In the genomic region with DNA sequence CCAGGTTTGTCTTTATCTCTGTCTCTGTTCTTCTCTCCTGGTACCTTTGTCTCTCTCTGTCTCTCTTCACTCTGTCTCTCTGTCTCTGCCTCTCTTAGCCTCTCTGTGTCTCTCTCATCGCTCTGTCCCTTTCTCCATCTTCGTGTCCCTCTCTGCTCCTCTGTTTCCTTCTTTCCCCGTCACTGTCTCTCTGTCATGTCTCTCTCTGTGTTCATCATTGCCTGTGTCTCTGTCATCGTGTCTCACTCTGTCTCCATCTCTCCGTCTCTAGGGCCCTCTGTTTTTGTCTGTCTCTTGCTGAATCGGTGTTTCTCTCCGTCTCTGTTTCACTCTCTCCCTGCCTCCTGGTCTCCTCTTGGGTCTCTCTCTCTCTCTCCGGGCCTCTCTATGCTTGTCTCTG, we compare ENCODE assay signal across 13 cellular contexts. TPM values are rescaled to one million over a fixed set of nuclear protein-coding genes. Genes with fewer than 3 reads are reported as not detected.
DNase-seq lines count a peak whose midpoint lies in the region; ATAC-seq, FAIRE-seq and TF ChIP-seq lines count a peak whose summit lies in the region.
"Had no signal": no experiment of that assay in that cellular context is flagged by ENCODE, and none has a peak within 500 bp of the region (broad histone marks: within the 10 kb centered on the region; RNA-seq: fewer than 3 reads in every experiment).

No MANE protein-coding gene starts in this region.

- no peaks in the 10 kb centered on the region for H3K9me3 ChIP-seq in A549
- H3K9me3 ChIP-seq in DND-41 (ENCODE audit: insufficient read depth, low read length, severe bottlenecking) = no peaks in the 10 kb centered on the region
- H3K9me3 ChIP-seq in T-helper 17 cell (ENCODE audit: control insufficient read depth, low read length, poor library complexity, severe bottlenecking) = no peaks in the 10 kb centered on the region
- H3K9me3 ChIP-seq: adrenal gland had no signal

- peaks cover 0 to 3% (median 0%) of the 10 kb centered on the region in 6 donors for H3K9me3 Mint-ChIP-seq in immature natural killer cell

- WGBS in A549 (ENCODE audit: missing lambda C conversion rate) = 91% methylated on average over 8 of the region's 8 CpGs

- TF ChIP-seq CTCF in A549 (IDR thresholded peaks at IDR 0.05) = no peak
- no peak for TF ChIP-seq CTCF in DND-41 (IDR thresholded peaks at IDR 0.05; ENCODE audit: borderline replicate concordance, extremely low read depth, low read length, poor library complexity, severe bottlenecking)

- no peak for FAIRE-seq in A549 (lab: Jason Lieb, UNC)

- H3K4me2 ChIP-seq in A549 (peak overlapping the region; percentile 79), DND-41 (ENCODE audit: insufficient read depth, low read length) (peak overlapping the region; percentile 65)
- H3K4me2 ChIP-seq: KMS-11 had no signal

- TF ChIP-seq RAD21 in A549 (conservative IDR thresholded peaks at IDR 0.05 in 1 of 2, IDR thresholded peaks at IDR 0.05 in 1 of 2) = no peak

- no peak for DNase-seq in A549 (ENCODE audit: low read depth in 1 of 2, low spot score in 1 of 2)
- no peak for DNase-seq in DND-41
- no peak for DNase-seq in T-helper 17 cell
- DNase-seq in epithelial cell of prostate (ENCODE audit: low read depth, low spot score) = no peak
- DNase-seq in stimulated activated CD4-positive, alpha-beta T cell treated with anti-CD3 and anti-CD28 coated beads, Interleukin-1b, Interleukin-23, amount 100 ng/mL, for 48 hours = no peak
- DNase-seq in immature natural killer cell = no peak
- no peak for DNase-seq in NCI-H2107 (lab: John Stamatoyannopoulos, UW)
- no peak for DNase-seq in ecto neural progenitor cell (ENCODE audit: low spot score)
- DNase-seq: NCI-H2029 treated with DMSO at 0.1 percent for 48 hours had no signal

- peak overlapping the region; percentile 80 for H3K4me3 Mint-ChIP-seq in T-helper 17 cell
- peak overlapping the region in 1 of 5 donors; percentile 38 for H3K4me3 Mint-ChIP-seq in immature natural killer cell

- H3K4me1 ChIP-seq in A549 (peaks cover 66% of the 10 kb centered on the region), DND-41 (ENCODE audit: insufficient read depth, low read length) (peaks cover 33% of the 10 kb centered on the region)

- peaks cover 3% of the 10 kb centered on the region for H3K36me3 Mint-ChIP-seq in T-helper 17 cell (ENCODE audit: low read depth)
- H3K36me3 Mint-ChIP-seq in immature natural killer cell = peaks cover 0 to 3% (median 0%) of the 10 kb centered on the region in 3 donors

- POLR2A ChIA-PET in A549 (lab: Yijun Ruan, JAX) = interaction anchor here (1.6 kb wide), 1 partner anchor 115 kb away, joined by 6 read pairs; no protein-coding TSS in a partner anchor

- H2AFZ ChIP-seq in DND-41 (ENCODE audit: low read depth, low read length) = peak overlapping the region; percentile 88

- ATAC-seq in A549 (no peak), DND-41 (ENCODE audit: insufficient read depth, low read depth) (no peak), T-helper 17 cell (no peak)

- H3K79me2 ChIP-seq in DND-41 (ENCODE audit: insufficient read depth, low read length) = no peaks in the 10 kb centered on the region

- CTCF ChIA-PET in A549 (lab: Yijun Ruan, JAX) = interaction anchor here (2.3 to 24.0 kb wide), 3 partner anchors 12 to 38 kb away, joined by 8 to 565 read pairs (median 103); partner anchors contain the start of gene SMG9

- H3K27ac ChIP-seq in A549 = peak overlapping the region; percentile 93 to 95
- H3K27ac ChIP-seq in DND-41 (ENCODE audit: low read length) = peak overlapping the region; percentile 92
- H3K27ac ChIP-seq in epithelial cell of prostate = peak overlapping the region; percentile 67
- H3K27ac ChIP-seq: C4-2B, KMS-11 had no signal

- H3K4me3 ChIP-seq in A549 (no peak overlapping the region), DND-41 (ENCODE audit: low read depth in 1 of 2, low read length in 2 of 2) (no peak overlapping the region)
- H3K4me3 ChIP-seq: adrenal gland had no signal

- no peaks in the 10 kb centered on the region for H3K27me3 ChIP-seq in DND-41 (ENCODE audit: insufficient read depth, low read length, poor library complexity)
- H3K27me3 ChIP-seq: adrenal gland had no signal

- no peaks in the 10 kb centered on the region for H3K36me3 ChIP-seq in DND-41 (ENCODE audit: insufficient read depth, low read length)
- H3K36me3 ChIP-seq: adrenal gland had no signal

- H3K27ac Mint-ChIP-seq in T-helper 17 cell (peak overlapping the region; percentile 95), immature natural killer cell (no peak overlapping the region)

- no peak for TF ChIP-seq POLR2A in A549 (IDR thresholded peaks at IDR 0.05; ENCODE audit: low read length)

- H3K4me1 Mint-ChIP-seq in T-helper 17 cell (peaks cover 56% of the 10 kb centered on the region), immature natural killer cell (no peaks in the 10 kb centered on the region)

- no peaks in the 10 kb centered on the region for H4K20me1 ChIP-seq in DND-41 (ENCODE audit: insufficient read depth, low read length)

- H3K27me3 Mint-ChIP-seq in T-helper 17 cell = peaks cover under 1% of the 10 kb centered on the region
- H3K27me3 Mint-ChIP-seq in immature natural killer cell (ENCODE audit: low read depth in 3 of 3) = peaks cover 7 to 18% (median 15%) of the 10 kb centered on the region in 3 donors

- no peak for TF ChIP-seq EP300 in A549 (IDR thresholded peaks at IDR 0.05)

- H3K9ac ChIP-seq in DND-41 (ENCODE audit: low read depth, low read length) = peak overlapping the region; percentile 54
- H3K9ac ChIP-seq: KMS-11 had no signal

TF ChIP-seq in A549, 52 proteins besides CTCF, POLR2A, EP300 and RAD21:
- TF ChIP-seq, protein P1, sequence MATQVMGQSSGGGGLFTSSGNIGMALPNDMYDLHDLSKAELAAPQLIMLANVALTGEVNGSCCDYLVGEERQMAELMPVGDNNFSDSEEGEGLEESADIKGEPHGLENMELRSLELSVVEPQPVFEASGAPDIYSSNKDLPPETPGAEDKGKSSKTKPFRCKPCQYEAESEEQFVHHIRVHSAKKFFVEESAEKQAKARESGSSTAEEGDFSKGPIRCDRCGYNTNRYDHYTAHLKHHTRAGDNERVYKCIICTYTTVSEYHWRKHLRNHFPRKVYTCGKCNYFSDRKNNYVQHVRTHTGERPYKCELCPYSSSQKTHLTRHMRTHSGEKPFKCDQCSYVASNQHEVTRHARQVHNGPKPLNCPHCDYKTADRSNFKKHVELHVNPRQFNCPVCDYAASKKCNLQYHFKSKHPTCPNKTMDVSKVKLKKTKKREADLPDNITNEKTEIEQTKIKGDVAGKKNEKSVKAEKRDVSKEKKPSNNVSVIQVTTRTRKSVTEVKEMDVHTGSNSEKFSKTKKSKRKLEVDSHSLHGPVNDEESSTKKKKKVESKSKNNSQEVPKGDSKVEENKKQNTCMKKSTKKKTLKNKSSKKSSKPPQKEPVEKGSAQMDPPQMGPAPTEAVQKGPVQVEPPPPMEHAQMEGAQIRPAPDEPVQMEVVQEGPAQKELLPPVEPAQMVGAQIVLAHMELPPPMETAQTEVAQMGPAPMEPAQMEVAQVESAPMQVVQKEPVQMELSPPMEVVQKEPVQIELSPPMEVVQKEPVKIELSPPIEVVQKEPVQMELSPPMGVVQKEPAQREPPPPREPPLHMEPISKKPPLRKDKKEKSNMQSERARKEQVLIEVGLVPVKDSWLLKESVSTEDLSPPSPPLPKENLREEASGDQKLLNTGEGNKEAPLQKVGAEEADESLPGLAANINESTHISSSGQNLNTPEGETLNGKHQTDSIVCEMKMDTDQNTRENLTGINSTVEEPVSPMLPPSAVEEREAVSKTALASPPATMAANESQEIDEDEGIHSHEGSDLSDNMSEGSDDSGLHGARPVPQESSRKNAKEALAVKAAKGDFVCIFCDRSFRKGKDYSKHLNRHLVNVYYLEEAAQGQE (IDR thresholded peaks at IDR 0.05) = no peak

RNA-seq across cellular contexts. Expression of gene KCNN4, which starts 2.9 kb away (rescaled TPM):
- 15.7 and 20.7 TPM in 2 replicates for polyA plus RNA-seq in A549 (2011; rRNA removed)
- 20.1 and 24.6 TPM in 2 replicates for polyA plus RNA-seq in A549 (2012; cell fraction: cytosol; rRNA removed)
- 87.0 TPM in 2 replicates for polyA plus RNA-seq in A549 (2012; cell fraction: nucleus; rRNA removed)
- 16.9 to 21.0 TPM (median 20.7 TPM) in 3 replicates for polyA plus RNA-seq in A549 (2017; fragmentation: RNase III; extraction: RNeasy Plus Mini Kit Qiagen cat#74134 plus additional on column Dnase treatment)
- 22.6 and 25.6 TPM in 2 replicates for polyA minus RNA-seq in A549 (2011; rRNA and poly(A)+ RNA removed)
- 10 to 100 TPM; 46.4 to 63.1 TPM for total RNA-seq in T-helper 17 cell
- polyA plus RNA-seq in immature natural killer cell = under 1 TPM in 2 of 3 donors, not detected in 1; 0.19 to 0.27 TPM

RNA-seq across cellular contexts. Expression of gene LYPD5, which starts 18.6 kb away (rescaled TPM):
- 0.12 and 0.16 TPM in 2 replicates for polyA plus RNA-seq in A549 (2011; rRNA removed)
- polyA plus RNA-seq in A549 (2012; cell fraction: cytosol; rRNA removed) = 0.15 and 0.19 TPM in 2 replicates
- polyA plus RNA-seq in A549 (2012; cell fraction: nucleus; rRNA removed) = 0.28 and 0.33 TPM in 2 replicates
- 0.09 to 0.22 TPM (median 0.18 TPM) in 3 replicates for polyA plus RNA-seq in A549 (2017; fragmentation: RNase III; extraction: RNeasy Plus Mini Kit Qiagen cat#74134 plus additional on column Dnase treatment)
- 0.37 and 1.0 TPM in 2 replicates for polyA minus RNA-seq in A549 (2011; rRNA and poly(A)+ RNA removed)
- total RNA-seq in T-helper 17 cell = under 1 TPM in 1 of 2 donors, not detected in 1; 0.45 TPM
- 1 to 10 TPM in 1 of 3 donors, not detected in 2; 3.4 TPM for polyA plus RNA-seq in immature natural killer cell
- total RNA-seq: mononuclear cell had no signal

RNA-seq across cellular contexts. Expression of gene SMG9, which starts 28.9 kb away (rescaled TPM):
- polyA plus RNA-seq in A549 (2011; rRNA removed) (14.2 and 24.4 TPM in 2 replicates), A549 (2017; fragmentation: RNase III; extraction: RNeasy Plus Mini Kit Qiagen cat#74134 plus additional on column Dnase treatment) (44.2 to 47.3 TPM (median 46.7 TPM) in 3 replicates), immature natural killer cell (1 to 10 TPM; 1.9 to 9.3 (median 5.1) TPM)
- 21.1 and 23.9 TPM in 2 replicates for polyA plus RNA-seq in A549 (2012; cell fraction: cytosol; rRNA removed)
- polyA plus RNA-seq in A549 (2012; cell fraction: nucleus; rRNA removed) = 112 and 116 TPM in 2 replicates
- 18.3 and 18.5 TPM in 2 replicates for polyA minus RNA-seq in A549 (2011; rRNA and poly(A)+ RNA removed)
- 10 to 100 TPM; 35.6 to 44.4 TPM for total RNA-seq in T-helper 17 cell

RNA-seq across cellular contexts. Expression of gene ZNF283, which starts 43.5 kb away (rescaled TPM):
- 5.1 and 8.9 TPM in 2 replicates for polyA plus RNA-seq in A549 (2011; rRNA removed)
- 0.70 and 1.4 TPM in 2 replicates for polyA plus RNA-seq in A549 (2012; cell fraction: cytosol; rRNA removed)
- polyA plus RNA-seq in A549 (2012; cell fraction: nucleus; rRNA removed) = 0.72 and 1.3 TPM in 2 replicates
- polyA plus RNA-seq in A549 (2017; fragmentation: RNase III; extraction: RNeasy Plus Mini Kit Qiagen cat#74134 plus additional on column Dnase treatment) = 5.2 to 6.1 TPM (median 5.6 TPM) in 3 replicates
- polyA minus RNA-seq in A549 (2011; rRNA and poly(A)+ RNA removed) = 5.7 and 6.8 TPM in 2 replicates
- 1 to 10 TPM; 4.4 to 6.9 TPM for total RNA-seq in T-helper 17 cell
- 1 to 10 TPM in 2 of 3 donors, not detected in 1; 1.7 to 3.2 TPM for polyA plus RNA-seq in immature natural killer cell

Comparison
In these comparisons a context has a peak if more than half of its experiments do, and no peak if none do; other contexts are left out.
1. RNA of gene KCNN4, which starts 2.9 kb away (polyA plus RNA-seq): 15.7 to 87.0 TPM in A549; 0.19 to 0.27 TPM in immature natural killer cell; every median in the first group is over 10 times any median in the second.
2. Peak in every context shown above with its lines, with median percentiles within 50 percentile points of each other: H3K27ac ChIP-seq.